Comparison of ENCODE assay signal across 8 cellular contexts in the genomic region with DNA sequence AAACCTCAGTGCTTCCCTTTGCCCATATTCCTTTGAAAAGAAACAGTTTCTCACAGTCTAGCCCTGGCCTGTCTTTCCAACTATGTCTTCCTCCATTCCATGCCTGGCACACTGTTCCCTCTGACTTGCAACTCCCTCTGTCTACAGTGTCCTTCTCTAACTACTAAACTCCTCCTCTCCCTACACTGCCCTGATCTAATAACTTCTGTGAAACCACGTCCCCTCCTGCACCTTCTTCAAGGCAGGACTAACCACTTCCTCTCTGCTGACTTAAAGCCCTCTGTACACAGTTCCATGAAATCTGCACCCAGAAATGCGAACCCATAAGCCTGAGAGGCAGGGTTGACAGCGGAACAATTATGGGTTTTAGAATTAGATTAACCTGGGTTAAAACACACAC.
A peak's percentile ranks its signal among the peaks of the same experiment; 100 is the strongest.
DNase-seq lines count a peak whose midpoint lies in the region; ATAC-seq and TF ChIP-seq lines count a peak whose summit lies in the region.

No MANE protein-coding gene starts in this region.

- no peak overlapping the region for H2BK5ac ChIP-seq in neuronal stem cell (ENCODE audit: low read length)

- H3K27me3 ChIP-seq in neuronal stem cell (ENCODE audit: control insufficient read depth in 3 of 3, insufficient read depth in 3 of 3, low read depth in 1 of 3, low read length in 3 of 3) = no peaks in the 10 kb centered on the region

- no peak overlapping the region for H3K27ac ChIP-seq in neuronal stem cell (replicated peaks; ENCODE audit: low read length)

- H3K4ac ChIP-seq in neuronal stem cell (ENCODE audit: low read length) = no peak overlapping the region

- no peak overlapping the region for H3K14ac ChIP-seq in neuronal stem cell (ENCODE audit: low read length)

- H4K8ac ChIP-seq in neuronal stem cell (ENCODE audit: low read depth, low read length) = no peak overlapping the region

- H2AFZ ChIP-seq in neuronal stem cell (ENCODE audit: low read length) = no peak overlapping the region

- H2BK12ac ChIP-seq in neuronal stem cell (ENCODE audit: low read length) = no peak overlapping the region

- TF ChIP-seq CTCF in mesothelial cell of epicardium (IDR thresholded peaks at IDR 0.05; ENCODE audit: unreplicated experiment) = no peak

- WGBS in neuronal stem cell (ENCODE audit: extremely low coverage in 2 of 2, insufficient read length in 2 of 2, insufficient replicate concordance in 1 of 2), 2 donors = no CpG with 5 or more reads among the region's 3 CpGs

- H3K36me3 Mint-ChIP-seq in T-helper 2 cell treated with Interferon-gamma antibody and Interleukin-4, amounts not matched to agents 5 μg/mL and 100 μg/mL, for 36 hours (ENCODE audit: low read depth) = peaks cover 17% of the 10 kb centered on the region
- H3K36me3 Mint-ChIP-seq in mesothelial cell of epicardium = no peaks in the 10 kb centered on the region

- peaks cover 55% of the 10 kb centered on the region for H3K4me1 Mint-ChIP-seq in T-helper 2 cell treated with Interferon-gamma antibody and Interleukin-4, amounts not matched to agents 5 μg/mL and 100 μg/mL, for 36 hours (ENCODE audit: low read depth)
- peaks cover 4% of the 10 kb centered on the region for H3K4me1 Mint-ChIP-seq in mesothelial cell of epicardium

- H3K4me2 ChIP-seq in neuronal stem cell (ENCODE audit: insufficient read depth, low read length, poor library complexity, severe bottlenecking) = no peak overlapping the region

- peaks cover 0 to 2% of the 10 kb centered on the region in 2 donors for H3K4me1 ChIP-seq in neuronal stem cell (ENCODE audit: control insufficient read depth in 2 of 2, insufficient read depth in 1 of 2, low read depth in 1 of 2, low read length in 2 of 2)

- H3K27ac Mint-ChIP-seq in T-helper 2 cell treated with Interferon-gamma antibody and Interleukin-4, amounts not matched to agents 5 μg/mL and 100 μg/mL, for 36 hours = peak overlapping the region; percentile 94
- no peak overlapping the region for H3K27ac Mint-ChIP-seq in mesothelial cell of epicardium

- H3K9me3 ChIP-seq in neuronal stem cell (replicated peaks in 1 of 2; ENCODE audit: control insufficient read depth in 2 of 2, insufficient read depth in 1 of 2, low read depth in 1 of 2, low read length in 2 of 2) = no peaks in the 10 kb centered on the region

- no peak overlapping the region for H3K9ac ChIP-seq in neuronal stem cell (ENCODE audit: low read depth, low read length, poor library complexity)

- no peaks in the 10 kb centered on the region for H3K79me1 ChIP-seq in neuronal stem cell (ENCODE audit: low read depth, low read length)

- ATAC-seq in GM19043 (IDR thresholded peaks at IDR 0.05; ENCODE audit: low read depth, unreplicated experiment) (peak; percentile 83), HG03135 (IDR thresholded peaks at IDR 0.05; ENCODE audit: unreplicated experiment) (peak; percentile 89)

- peaks cover 9% of the 10 kb centered on the region for H3K9me3 Mint-ChIP-seq in T-helper 2 cell treated with Interferon-gamma antibody and Interleukin-4, amounts not matched to agents 5 μg/mL and 100 μg/mL, for 36 hours
- H3K9me3 Mint-ChIP-seq in mesothelial cell of epicardium = no peaks in the 10 kb centered on the region

- H3K36me3 ChIP-seq in neuronal stem cell (replicated peaks in 1 of 2; ENCODE audit: control insufficient read depth in 2 of 2, insufficient read depth in 2 of 2, low read length in 2 of 2) = no peaks in the 10 kb centered on the region

- H2AK5ac ChIP-seq in neuronal stem cell (ENCODE audit: low read depth, low read length) = no peak overlapping the region

- DNase-seq in CD1c-positive myeloid dendritic cell (ENCODE audit: extremely low spot score) (peak; percentile 80), kidney tubule cell (ENCODE audit: low spot score) (peak; percentile 61), neuronal stem cell (ENCODE audit: low spot score) (no peak), mesothelial cell of epicardium (ENCODE audit: low spot score in 2 of 2, unreplicated experiment in 2 of 2) (no peak), COR-L47 (lab: John Stamatoyannopoulos, UW) (no peak)
- peak; percentile 47 for DNase-seq in T-helper 2 cell treated with Interferon-gamma antibody and Interleukin-4, amounts not matched to agents 5 μg/mL and 100 μg/mL, for 36 hours (ENCODE audit: low spot score)

- H3K18ac ChIP-seq in neuronal stem cell (ENCODE audit: low read length) = no peak overlapping the region

- no peak overlapping the region for H3K4me3 ChIP-seq in neuronal stem cell (ENCODE audit: low read length in 2 of 2)

- H3K23ac ChIP-seq in neuronal stem cell (ENCODE audit: low read depth, low read length, poor library complexity) = no peak overlapping the region

- H2BK15ac ChIP-seq in neuronal stem cell (ENCODE audit: low read length) = no peak overlapping the region

- no peak overlapping the region for H4K91ac ChIP-seq in neuronal stem cell (ENCODE audit: low read depth, low read length, poor library complexity)

- peak overlapping the region; percentile 74 for H3K4me3 Mint-ChIP-seq in T-helper 2 cell treated with Interferon-gamma antibody and Interleukin-4, amounts not matched to agents 5 μg/mL and 100 μg/mL, for 36 hours
- no peak overlapping the region for H3K4me3 Mint-ChIP-seq in mesothelial cell of epicardium

- no peak overlapping the region for H2BK120ac ChIP-seq in neuronal stem cell (ENCODE audit: low read depth, low read length)

- peaks cover 2% of the 10 kb centered on the region for H3K27me3 Mint-ChIP-seq in T-helper 2 cell treated with Interferon-gamma antibody and Interleukin-4, amounts not matched to agents 5 μg/mL and 100 μg/mL, for 36 hours (ENCODE audit: low read depth)
- H3K27me3 Mint-ChIP-seq in mesothelial cell of epicardium (ENCODE audit: low read depth) = no peaks in the 10 kb centered on the region

Comparison
In these comparisons a context has a peak if more than half of its experiments do, and no peak if none do; other contexts are left out.
1. DNase-seq: peak in CD1c-positive myeloid dendritic cell (single experiment), T-helper 2 cell treated with Interferon-gamma antibody and Interleukin-4, amounts not matched to agents 5 μg/mL and 100 μg/mL, for 36 hours (single experiment) and kidney tubule cell (single experiment); none in neuronal stem cell (single experiment), mesothelial cell of epicardium (0 of 2) and COR-L47 (single experiment).